Comparison of ENCODE assay signal across 39 cellular contexts in the genomic region with DNA sequence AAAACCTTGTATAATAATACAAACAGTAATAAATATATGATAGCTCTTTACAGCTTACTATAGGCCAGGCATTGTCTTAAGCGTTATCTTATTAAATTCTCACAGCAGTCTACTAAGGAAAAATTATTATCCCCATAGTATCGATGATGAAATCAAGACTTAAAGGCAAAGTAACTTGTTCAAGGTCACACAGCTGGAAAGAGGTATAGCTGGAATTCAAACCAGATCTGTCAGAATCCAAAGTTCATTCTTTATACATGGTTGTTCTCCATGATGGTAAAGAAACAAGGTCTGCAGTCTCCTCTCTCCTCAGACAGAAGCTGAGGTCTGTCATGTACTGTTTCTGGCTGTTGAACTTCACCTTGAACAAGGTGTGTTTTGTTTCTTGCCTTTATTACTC. TPM values are rescaled to one million over a fixed set of nuclear protein-coding genes. Genes with fewer than 3 reads are reported as not detected.
"Had no signal": no experiment of that assay in that cellular context is flagged by ENCODE, and none has a peak within 500 bp of the region (broad histone marks: within the 10 kb centered on the region; RNA-seq: fewer than 3 reads in every experiment).

No MANE protein-coding gene starts in this region.

- H3K4me3 ChIP-seq: adrenal gland, body of pancreas, cardiac muscle cell had no signal

- H3K27ac ChIP-seq: adrenal gland, body of pancreas, brain microvascular endothelial cell, cardiac muscle cell, VCaP had no signal

- H3K9me3 ChIP-seq: adrenal gland, body of pancreas had no signal

- FAIRE-seq: astrocyte, bronchial epithelial cell, TTC549 had no signal

- H3K4me1 Mint-ChIP-seq: activated B cell treated with CpG ODN at 0.5 μM for 24 hours had no signal

- H3K27me3 Mint-ChIP-seq: activated B cell treated with CpG ODN at 0.5 μM for 24 hours; activated CD4-positive, alpha-beta T cell treated with anti-CD3 and anti-CD28 coated beads for 36 hours; activated CD4-positive, alpha-beta T cell treated with anti-CD3 and anti-CD28 coated beads, Interleukin-2, amount 10 ng/mL, durations not matched to agents 7 days and 5 days; activated CD8-positive, alpha-beta T cell treated with anti-CD3 and anti-CD28 coated beads for 36 hours; activated naive CD8-positive, alpha-beta T cell treated with anti-CD3 and anti-CD28 coated beads for 36 hours; central memory CD8-positive, alpha-beta T cell had no signal

- H3K4me1 ChIP-seq: body of pancreas had no signal

- H3K9me3 Mint-ChIP-seq: activated B cell treated with CpG ODN at 0.5 μM for 24 hours; activated CD4-positive, alpha-beta T cell treated with anti-CD3 and anti-CD28 coated beads, Interleukin-2, amount 10 ng/mL, durations not matched to agents 7 days and 5 days; activated CD8-positive, alpha-beta T cell treated with anti-CD3 and anti-CD28 coated beads for 36 hours; activated naive CD4-positive, alpha-beta T cell treated with anti-CD3 and anti-CD28 coated beads for 36 hours; activated naive CD4-positive, alpha-beta T cell treated with anti-CD3 and anti-CD28 coated beads, Interleukin-2, amount 50 U/mL, for 72 hours; activated naive CD8-positive, alpha-beta T cell treated with anti-CD3 and anti-CD28 coated beads for 36 hours; activated T-cell treated with anti-CD3 and anti-CD28 coated beads, Interleukin-2, amount 50 U/mL, for 4 hours; activated T-cell treated with anti-CD3 and anti-CD28 coated beads, Interleukin-2, amount 50 U/mL, for 72 hours; activated T-helper 1 cell treated with anti-CD3 and anti-CD28 coated beads, Interleukin-12 subunit alpha, Interleukin-12 subunit beta, Interleukin-2, Interleukin-4 antibody, amounts not matched to agents 30 ng/mL and 10 ng/mL and 1 ng/mL, durations not matched to agents 14 hours and 24 hours and 36 hours; activated T-helper 2 cell treated with anti-CD3 and anti-CD28 coated beads, Interferon-gamma antibody, Interleukin-2, Interleukin-4, amounts not matched to agents 10 μg/mL and 5 μg/mL and 100 μg/mL, durations not matched to agents 14 hours and 24 hours and 36 hours; central memory CD8-positive, alpha-beta T cell; T-helper 1 cell treated with Interleukin-12 subunit alpha and Interleukin-12 subunit beta and Interleukin-4 antibody, amounts not matched to agents 30 μg/mL and 1 μg/mL, for 36 hours; T-helper 2 cell treated with Interferon-gamma antibody and Interleukin-4, amounts not matched to agents 5 μg/mL and 100 μg/mL, for 36 hours had no signal

- H3K27me3 ChIP-seq: adrenal gland, body of pancreas, brain microvascular endothelial cell, cardiac muscle cell had no signal

- ATAC-seq: activated CD4-positive, alpha-beta T cell treated with anti-CD3 and anti-CD28 coated beads for 36 hours; activated CD4-positive, CD25-positive, alpha-beta regulatory T cell treated with anti-CD3 and anti-CD28 coated beads, Interleukin-2, amount 50 U/mL, for 24 hours; activated CD8-positive, alpha-beta T cell treated with anti-CD3 and anti-CD28 coated beads for 36 hours; activated naive CD4-positive, alpha-beta T cell treated with anti-CD3 and anti-CD28 coated beads, Interleukin-2, amount 50 U/mL, for 72 hours; activated T-cell treated with anti-CD3 and anti-CD28 coated beads, Interleukin-2, amount 50 U/mL, for 4 hours; activated T-cell treated with anti-CD3 and anti-CD28 coated beads, Interleukin-2, amount 50 U/mL, for 72 hours; body of pancreas had no signal

- H3K4me3 Mint-ChIP-seq: activated B cell treated with CpG ODN at 0.5 μM for 24 hours; activated CD4-positive, alpha-beta T cell treated with anti-CD3 and anti-CD28 coated beads for 36 hours; activated CD4-positive, alpha-beta T cell treated with anti-CD3 and anti-CD28 coated beads, Interleukin-2, amount 10 ng/mL, durations not matched to agents 7 days and 5 days; activated CD8-positive, alpha-beta T cell treated with anti-CD3 and anti-CD28 coated beads for 36 hours; activated naive CD4-positive, alpha-beta T cell treated with anti-CD3 and anti-CD28 coated beads for 36 hours; activated naive CD8-positive, alpha-beta T cell treated with anti-CD3 and anti-CD28 coated beads for 36 hours; activated T-cell treated with anti-CD3 and anti-CD28 coated beads, Interleukin-2, amount 50 U/mL, for 4 hours; activated T-cell treated with anti-CD3 and anti-CD28 coated beads, Interleukin-2, amount 50 U/mL, for 72 hours; activated T-helper 1 cell treated with anti-CD3 and anti-CD28 coated beads, Interleukin-12 subunit alpha, Interleukin-12 subunit beta, Interleukin-2, Interleukin-4 antibody, amounts not matched to agents 30 ng/mL and 10 ng/mL and 1 ng/mL, durations not matched to agents 14 hours and 24 hours and 36 hours; central memory CD8-positive, alpha-beta T cell; T-helper 1 cell treated with Interleukin-12 subunit alpha and Interleukin-12 subunit beta and Interleukin-4 antibody, amounts not matched to agents 30 μg/mL and 1 μg/mL, for 36 hours; T-helper 2 cell treated with Interferon-gamma antibody and Interleukin-4, amounts not matched to agents 5 μg/mL and 100 μg/mL, for 36 hours had no signal

- H3K27ac Mint-ChIP-seq: activated B cell treated with CpG ODN at 0.5 μM for 24 hours; activated CD4-positive, alpha-beta T cell treated with anti-CD3 and anti-CD28 coated beads for 36 hours; activated CD4-positive, alpha-beta T cell treated with anti-CD3 and anti-CD28 coated beads, Interleukin-2, amount 10 ng/mL, durations not matched to agents 7 days and 5 days; activated CD8-positive, alpha-beta T cell treated with anti-CD3 and anti-CD28 coated beads for 36 hours; activated naive CD4-positive, alpha-beta T cell treated with anti-CD3 and anti-CD28 coated beads for 36 hours; activated naive CD8-positive, alpha-beta T cell treated with anti-CD3 and anti-CD28 coated beads for 36 hours; activated T-helper 1 cell treated with anti-CD3 and anti-CD28 coated beads, Interleukin-12 subunit alpha, Interleukin-12 subunit beta, Interleukin-2, Interleukin-4 antibody, amounts not matched to agents 30 ng/mL and 10 ng/mL and 1 ng/mL, durations not matched to agents 14 hours and 24 hours and 36 hours; activated T-helper 2 cell treated with anti-CD3 and anti-CD28 coated beads, Interferon-gamma antibody, Interleukin-2, Interleukin-4, amounts not matched to agents 10 μg/mL and 5 μg/mL and 100 μg/mL, durations not matched to agents 14 hours and 24 hours and 36 hours; T-helper 1 cell treated with Interleukin-12 subunit alpha and Interleukin-12 subunit beta and Interleukin-4 antibody, amounts not matched to agents 30 μg/mL and 1 μg/mL, for 36 hours; T-helper 2 cell treated with Interferon-gamma antibody and Interleukin-4, amounts not matched to agents 5 μg/mL and 100 μg/mL, for 36 hours had no signal

- DNase-seq: activated B cell treated with CpG ODN at 0.5 μM for 24 hours; activated CD4-positive, alpha-beta T cell treated with anti-CD3 and anti-CD28 coated beads for 1 hour; activated CD4-positive, alpha-beta T cell treated with anti-CD3 and anti-CD28 coated beads for 36 hours; activated CD4-positive, alpha-beta T cell treated with anti-CD3 and anti-CD28 coated beads for 48 hours; activated CD4-positive, alpha-beta T cell treated with anti-CD3 and anti-CD28 coated beads, Interleukin-2, amount 10 ng/mL, durations not matched to agents 7 days and 5 days; activated CD4-positive, alpha-beta T cell treated with anti-CD3 and anti-CD28 coated beads, Interleukin-2, amount 50 U/mL, for 48 hours; activated CD8-positive, alpha-beta memory T cell treated with anti-CD3 and anti-CD28 coated beads, Interleukin-2, amount 50 U/mL, for 4 hours; activated CD8-positive, alpha-beta T cell treated with anti-CD3 and anti-CD28 coated beads for 36 hours; activated effector memory CD4-positive, alpha-beta T cell treated with Interleukin-2 at 50 U/mL for 16 hours; activated gamma-delta T cell; activated naive CD4-positive, alpha-beta T cell treated with anti-CD3 and anti-CD28 coated beads for 36 hours; activated naive CD4-positive, alpha-beta T cell treated with anti-CD3 and anti-CD28 coated beads, Interleukin-2, amount 50 U/mL, for 16 hours; activated naive CD8-positive, alpha-beta T cell treated with anti-CD3 and anti-CD28 coated beads for 36 hours; activated T-cell treated with anti-CD3 and anti-CD28 coated beads for 4 hours; activated T-cell treated with anti-CD3 and anti-CD28 coated beads, Interleukin-2, amount 50 U/mL, for 1 hour; activated T-cell treated with anti-CD3 and anti-CD28 coated beads, Interleukin-2, amount 50 U/mL, for 4 hours; activated T-cell treated with anti-CD3 and anti-CD28 coated beads, Interleukin-2, amount 50 U/mL, for 72 hours; adrenal gland; amniotic stem cell; aorta; body of pancreas; brain microvascular endothelial cell; caudate nucleus; cerebellar nuclear complex; T-helper 1 cell; T-helper 2 cell; T-helper 9 cell had no signal

RNA-seq across cellular contexts. Expression of a gene that starts 15.4 kb away (rescaled TPM):
- total RNA-seq: activated naive CD4-positive, alpha-beta T cell treated with anti-CD3 and anti-CD28 coated beads for 36 hours had no signal
- polyA plus RNA-seq: aorta had no signal

RNA-seq across cellular contexts. Expression of a gene that starts 31.9 kb away (rescaled TPM):
- total RNA-seq: activated CD4-positive, alpha-beta T cell treated with anti-CD3 and anti-CD28 coated beads for 36 hours; activated CD4-positive, alpha-beta T cell treated with anti-CD3 and anti-CD28 coated beads, Interleukin-2, amount 10 ng/mL, durations not matched to agents 7 days and 5 days; activated CD8-positive, alpha-beta T cell treated with anti-CD3 and anti-CD28 coated beads for 36 hours; activated naive CD4-positive, alpha-beta T cell treated with anti-CD3 and anti-CD28 coated beads for 36 hours; activated naive CD4-positive, alpha-beta T cell treated with anti-CD3 and anti-CD28 coated beads, Interleukin-2, amount 50 U/mL, for 72 hours; activated naive CD8-positive, alpha-beta T cell treated with anti-CD3 and anti-CD28 coated beads for 36 hours; activated T-cell treated with anti-CD3 and anti-CD28 coated beads, Interleukin-2, amount 50 U/mL, for 4 hours; activated T-helper 1 cell treated with anti-CD3 and anti-CD28 coated beads, Interleukin-12 subunit alpha, Interleukin-12 subunit beta, Interleukin-2, Interleukin-4 antibody, amounts not matched to agents 30 ng/mL and 10 ng/mL and 1 ng/mL, durations not matched to agents 14 hours and 24 hours and 36 hours; activated T-helper 2 cell treated with anti-CD3 and anti-CD28 coated beads, Interferon-gamma antibody, Interleukin-2, Interleukin-4, amounts not matched to agents 10 μg/mL and 5 μg/mL and 100 μg/mL, durations not matched to agents 14 hours and 24 hours and 36 hours; body of pancreas had no signal
